Comparison of ENCODE assay signal across 8 cellular contexts in the genomic region with DNA sequence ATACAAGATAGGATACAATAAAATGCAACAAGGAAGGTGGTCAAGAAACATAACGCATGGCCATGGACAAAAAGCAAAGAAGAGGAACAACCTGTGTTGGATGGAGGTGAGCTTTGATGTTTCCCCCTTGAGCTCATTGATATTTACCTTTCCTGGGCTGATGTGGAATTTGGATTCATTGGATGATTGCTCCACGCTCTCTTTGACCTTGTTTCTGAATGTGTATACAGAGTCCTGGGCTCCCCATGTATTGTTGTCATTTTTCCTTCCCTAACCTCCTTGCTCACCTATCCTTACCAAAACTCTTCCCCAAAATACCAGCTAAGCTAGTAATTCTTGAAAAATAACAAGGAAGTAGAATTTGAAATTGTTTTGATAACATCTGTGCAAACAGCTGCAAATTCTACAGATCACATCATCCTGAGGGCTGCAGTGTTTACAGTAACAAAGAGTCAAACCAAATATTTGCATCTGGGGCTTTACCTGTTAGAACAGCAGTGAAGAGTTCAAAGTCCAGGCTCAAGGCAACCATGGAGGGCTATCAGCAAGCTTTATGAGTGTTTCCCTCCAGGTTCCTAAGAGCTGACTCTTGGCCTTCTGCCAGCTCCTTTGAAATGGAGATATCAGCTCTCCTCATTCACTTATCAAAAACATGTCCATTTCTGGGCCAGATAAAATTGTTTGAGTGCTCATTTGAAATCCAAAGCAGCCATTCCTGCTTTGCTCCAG.
DNase-seq lines count a peak whose midpoint lies in the region; ATAC-seq and TF ChIP-seq lines count a peak whose summit lies in the region.

No MANE protein-coding gene starts in this region.

- peak overlapping the region; percentile 43 for H3K4me2 ChIP-seq in parathyroid adenoma (ENCODE audit: low read length)

- TF ChIP-seq CTCF in parathyroid adenoma (IDR thresholded peaks at IDR 0.05) (no peak), suprapubic skin (IDR thresholded peaks at IDR 0.05) (no peak)

- TF ChIP-seq POLR2A in suprapubic skin (IDR thresholded peaks at IDR 0.05): no peak

- TF ChIP-seq EP300 in suprapubic skin (IDR thresholded peaks at IDR 0.05): no peak

- H3K36me3 ChIP-seq in parathyroid adenoma (ENCODE audit: control insufficient read depth, insufficient read depth, low read length) (no peaks in the 10 kb centered on the region), suprapubic skin (no peaks in the 10 kb centered on the region)

- no peak overlapping the region for H2AFZ ChIP-seq in parathyroid adenoma

- DNase-seq in RPMI8226: peak; percentile 15
- no peak for DNase-seq in NK-92 treated with Interleukin-12 subunit alpha and Interleukin-12 subunit beta, amount 100 ng/mL, for 24 hours (lab: John Stamatoyannopoulos, UW)
- no peak for DNase-seq in suprapubic skin (ENCODE audit: low spot score in 2 of 2)
- DNase-seq in occipital lobe (lab: John Stamatoyannopoulos, UW): no peak

- H3K4me1 ChIP-seq in parathyroid adenoma (peaks cover 12% of the 10 kb centered on the region), suprapubic skin (peaks cover 19% of the 10 kb centered on the region)

- peak overlapping the region; percentile 32; the same call in 1 of the 2 replicates for H3K4me3 ChIP-seq in GM08714 (ENCODE audit: low read length)
- peak overlapping the region; percentile 9 for H3K4me3 ChIP-seq in parathyroid adenoma (ENCODE audit: low read depth, low read length)
- no peak overlapping the region for H3K4me3 ChIP-seq in suprapubic skin

- no peaks in the 10 kb centered on the region for H3K9me3 ChIP-seq in parathyroid adenoma (ENCODE audit: control insufficient read depth, low read length)
- no peaks in the 10 kb centered on the region for H3K9me3 ChIP-seq in suprapubic skin

- WGBS in suprapubic skin: 84% methylated on average over 2 of the region's 2 CpGs

- H3K27ac ChIP-seq in parathyroid adenoma (peak overlapping the region; percentile 5), suprapubic skin (no peak overlapping the region)

- H3K79me2 ChIP-seq in parathyroid adenoma: no peaks in the 10 kb centered on the region

- peak; percentile 88 for ATAC-seq in GM21447 (IDR thresholded peaks at IDR 0.05; ENCODE audit: unreplicated experiment)
- peak; percentile 95 for ATAC-seq in HG03520 (IDR thresholded peaks at IDR 0.05; ENCODE audit: unreplicated experiment)

- H3K27me3 ChIP-seq in parathyroid adenoma (ENCODE audit: control insufficient read depth, insufficient read depth, low read length): no peaks in the 10 kb centered on the region
- no peaks in the 10 kb centered on the region for H3K27me3 ChIP-seq in suprapubic skin

- H3K9ac ChIP-seq in parathyroid adenoma: no peak overlapping the region
